In genomic region chr10:133528296-133528844, GRCh38 we compare ENCODE assay signal across 11 cellular contexts. TPM values are rescaled to one million over a fixed set of nuclear protein-coding genes. Genes with fewer than 3 reads are reported as not detected.
A peak's percentile ranks its signal among the peaks of the same experiment; 100 is the strongest.
DNase-seq lines count a peak whose midpoint lies in the region; ATAC-seq and TF ChIP-seq lines count a peak whose summit lies in the region.
"Had no signal": no experiment of that assay in that cellular context is flagged by ENCODE, and none has a peak within 500 bp of the region (broad histone marks: within the 10 kb centered on the region; RNA-seq: fewer than 3 reads in every experiment).

No MANE protein-coding gene starts in this region.

- H3K4me3 ChIP-seq in right atrium auricular region (peak overlapping the region in 1 of 2 donors; percentile 41), vagina (peak overlapping the region; percentile 13 to 18), Caco-2 (ENCODE audit: low read depth, low read length) (no peak overlapping the region)

- ATAC-seq in Right ventricle myocardium superior (ENCODE audit: poor library complexity) (peak; percentile 38), naive B cell (ENCODE audit: low read depth in 2 of 2) (no peak)
- no peak for ATAC-seq in stimulated activated memory B cell treated with anti-CD40 and anti-IgM and Interleukin-4, amounts not matched to agents 10 μg/mL and 1 μg/mL and 100 μg/mL, for 72 hours

- peaks cover 6 to 24% of the 10 kb centered on the region in 2 donors for H3K27me3 ChIP-seq in right atrium auricular region
- peaks cover 20% of the 10 kb centered on the region for H3K27me3 ChIP-seq in vagina
- no peaks in the 10 kb centered on the region for H3K27me3 ChIP-seq in Caco-2 (replicated peaks; ENCODE audit: control insufficient read depth, insufficient read depth, low read length)

- DNase-seq in Right ventricle myocardium superior (no peak), right atrium auricular region (ENCODE audit: low spot score) (no peak), cerebellum (ENCODE audit: low spot score) (peak; percentile 47), naive B cell (no peak), vagina (ENCODE audit: extremely low spot score in 2 of 2) (no peak), epidermal melanocyte (ENCODE audit: insufficient read length, low spot score) (no peak), Caco-2 (no peak)
- DNase-seq: activated effector memory CD4-positive, alpha-beta T cell treated with anti-CD3 and anti-CD28 coated beads, Interleukin-2, amount 50 U/mL, for 16 hours; small intestine had no signal

- H3K9me3 ChIP-seq in right atrium auricular region (peaks cover 0 to 13% of the 10 kb centered on the region in 2 donors), vagina (no peaks in the 10 kb centered on the region), Caco-2 (no peaks in the 10 kb centered on the region; the same call in 1 of the 2 replicates)
- H3K9me3 ChIP-seq: BE2C had no signal

- CTCF ChIA-PET in Caco-2 (lab: Charles Lee), result no interaction called here

- no peak for TF ChIP-seq POLR2A in vagina (IDR thresholded peaks at IDR 0.05)

- H3K27me3 Mint-ChIP-seq in naive B cell (peaks cover 48 to 83% (median 73%) of the 10 kb centered on the region in 3 donors), Caco-2 (ENCODE audit: insufficient read depth, unreplicated experiment) (peaks cover 11% of the 10 kb centered on the region)
- peaks cover 79% of the 10 kb centered on the region for H3K27me3 Mint-ChIP-seq in stimulated activated memory B cell treated with anti-CD40 and anti-IgM and Interleukin-4, amounts not matched to agents 10 μg/mL and 1 μg/mL and 100 μg/mL, for 72 hours

- H3K36me3 ChIP-seq in right atrium auricular region (no peaks in the 10 kb centered on the region), vagina (no peaks in the 10 kb centered on the region), Caco-2 (ENCODE audit: control insufficient read depth, insufficient read depth, low read length) (no peaks in the 10 kb centered on the region)
- H3K36me3 ChIP-seq: BE2C had no signal

- intact Hi-C loops in Right ventricle myocardium superior (cut with DNase I), result no loop called here
- intact Hi-C loops in vagina (cut with DNase I), result no loop called here
- intact Hi-C loops in Caco-2 (cut with micrococcal nuclease; ENCODE audit: unreplicated experiment), result no loop called here

- POLR2A ChIA-PET in Caco-2 (lab: Charles Lee), result no interaction called here

- H3K4me3 Mint-ChIP-seq in naive B cell, result peak overlapping the region in 6 of 8 donors; percentile 35 to 73 (median 54)
- H3K4me3 Mint-ChIP-seq in Caco-2 (ENCODE audit: unreplicated experiment), result no peak overlapping the region
- H3K4me3 Mint-ChIP-seq in stimulated activated memory B cell treated with anti-CD40 and anti-IgM and Interleukin-4, amounts not matched to agents 10 μg/mL and 1 μg/mL and 100 μg/mL, for 72 hours, result no peak overlapping the region

- TF ChIP-seq CTCF in right atrium auricular region (IDR thresholded peaks at IDR 0.05) (no peak), vagina (IDR thresholded peaks at IDR 0.05) (no peak), Caco-2 (IDR thresholded peaks at IDR 0.05; ENCODE audit: insufficient read depth in 1 of 2, low read depth in 1 of 2, low read length in 1 of 2, severe bottlenecking in 1 of 2, unreplicated experiment in 1 of 2) (no peak)

- H3K27ac Mint-ChIP-seq in naive B cell (no peak overlapping the region), Caco-2 (ENCODE audit: unreplicated experiment) (no peak overlapping the region)
- H3K27ac Mint-ChIP-seq in stimulated activated memory B cell treated with anti-CD40 and anti-IgM and Interleukin-4, amounts not matched to agents 10 μg/mL and 1 μg/mL and 100 μg/mL, for 72 hours, result no peak overlapping the region

- H3K36me3 Mint-ChIP-seq in naive B cell (peaks cover 0 to 5% of the 10 kb centered on the region in 2 donors), Caco-2 (ENCODE audit: insufficient read depth, unreplicated experiment) (no peaks in the 10 kb centered on the region)
- H3K36me3 Mint-ChIP-seq in stimulated activated memory B cell treated with anti-CD40 and anti-IgM and Interleukin-4, amounts not matched to agents 10 μg/mL and 1 μg/mL and 100 μg/mL, for 72 hours, result no peaks in the 10 kb centered on the region

- peaks cover 0 to 24% of the 10 kb centered on the region in 2 donors for H3K4me1 ChIP-seq in right atrium auricular region
- H3K4me1 ChIP-seq in vagina, result peaks cover 16% of the 10 kb centered on the region
- H3K4me1 ChIP-seq in Caco-2, result no peaks in the 10 kb centered on the region
- H3K4me1 ChIP-seq: BE2C had no signal

- H3K27ac ChIP-seq in right atrium auricular region (no peak overlapping the region), vagina (no peak overlapping the region)

- H3K4me1 Mint-ChIP-seq in naive B cell (peaks cover 15 to 27% (median 23%) of the 10 kb centered on the region in 3 donors), Caco-2 (ENCODE audit: low read depth, unreplicated experiment) (no peaks in the 10 kb centered on the region)
- H3K4me1 Mint-ChIP-seq in stimulated activated memory B cell treated with anti-CD40 and anti-IgM and Interleukin-4, amounts not matched to agents 10 μg/mL and 1 μg/mL and 100 μg/mL, for 72 hours, result peaks cover 22% of the 10 kb centered on the region

- no TSS peak for BruUV-seq in Caco-2 (replicated peaks; lab: Mats Ljungman, UMichigan)

- H3K9me3 Mint-ChIP-seq in naive B cell (peaks cover 2 to 16% (median 6%) of the 10 kb centered on the region in 7 donors), Caco-2 (ENCODE audit: unreplicated experiment) (peaks cover 3% of the 10 kb centered on the region)
- peaks cover 2% of the 10 kb centered on the region for H3K9me3 Mint-ChIP-seq in stimulated activated memory B cell treated with anti-CD40 and anti-IgM and Interleukin-4, amounts not matched to agents 10 μg/mL and 1 μg/mL and 100 μg/mL, for 72 hours

RNA-seq across cellular contexts. Expression of gene CYP2E1, which starts 1.2 kb away (rescaled TPM):
- total RNA-seq in Right ventricle myocardium superior (1.00 TPM), right atrium auricular region (1 to 10 TPM in 1 of 2 donors, under 1 TPM in 1; 0.79 to 2.9 TPM), cerebellum (16.0 TPM), vagina (2.9 TPM), Caco-2 (2022) (0.23 TPM in 1 of 2 replicates, not detected in the other)
- under 1 TPM in 1 of 6 donors, not detected in 5; 0.04 TPM for polyA plus RNA-seq in naive B cell (ENCODE audit: low read depth in 6 of 6)

RNA-seq across cellular contexts. Expression of gene SYCE1, which starts 37.0 kb away (rescaled TPM):
- total RNA-seq in Right ventricle myocardium superior (0.08 TPM), right atrium auricular region (1 to 10 TPM in 1 of 2 donors, not detected in 1; 1.1 TPM), cerebellum (2.4 TPM), vagina (not detected), Caco-2 (2022) (not detected in 2 replicates)
- 1 to 10 TPM in 1 of 6 donors, under 1 TPM in 1, not detected in 4; 0.45 to 2.2 TPM for polyA plus RNA-seq in naive B cell (ENCODE audit: low read depth in 6 of 6)

Comparison
In these comparisons a context has a peak if more than half of its experiments do, and no peak if none do; other contexts are left out.
1. H3K4me3 Mint-ChIP-seq: peak in naive B cell (6 of 8); none in Caco-2 (single experiment) and stimulated activated memory B cell treated with anti-CD40 and anti-IgM and Interleukin-4, amounts not matched to agents 10 μg/mL and 1 μg/mL and 100 μg/mL, for 72 hours (single experiment).